In the genomic region with DNA sequence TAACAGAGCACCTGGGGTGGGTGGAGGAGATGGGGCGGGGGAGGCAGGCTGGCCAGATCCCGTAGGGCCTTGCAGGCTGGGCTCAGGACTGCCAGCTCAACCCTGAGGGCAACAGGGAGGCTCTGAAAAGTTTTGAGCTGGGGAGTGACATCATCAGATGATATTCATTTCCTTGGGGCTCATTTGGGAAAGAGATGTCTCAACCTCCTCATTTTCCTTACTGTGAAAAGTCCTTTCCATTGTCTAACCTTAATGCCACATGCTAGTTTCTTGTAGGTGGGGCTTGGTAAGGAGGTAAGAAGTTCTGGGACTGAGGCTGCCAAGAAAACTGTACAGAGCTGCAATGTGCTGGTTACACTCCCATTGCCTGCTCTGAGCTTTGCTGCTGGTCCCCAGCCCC, we compare ENCODE assay signal across 1 cellular context.
TF ChIP-seq lines count a peak whose summit lies in the region.

No MANE protein-coding gene starts in this region.

TF ChIP-seq in GM23338, 12 proteins besides CTCF, POLR2A, EP300 and RAD21 (continued from another document):
- TF ChIP-seq ZNF462 (CRISPR knock-in tag; IDR thresholded peaks at IDR 0.05), result no peak
- TF ChIP-seq CREB1 (CRISPR knock-in tag; IDR thresholded peaks at IDR 0.05; ENCODE audit: low read depth), result no peak
- TF ChIP-seq, protein P1, sequence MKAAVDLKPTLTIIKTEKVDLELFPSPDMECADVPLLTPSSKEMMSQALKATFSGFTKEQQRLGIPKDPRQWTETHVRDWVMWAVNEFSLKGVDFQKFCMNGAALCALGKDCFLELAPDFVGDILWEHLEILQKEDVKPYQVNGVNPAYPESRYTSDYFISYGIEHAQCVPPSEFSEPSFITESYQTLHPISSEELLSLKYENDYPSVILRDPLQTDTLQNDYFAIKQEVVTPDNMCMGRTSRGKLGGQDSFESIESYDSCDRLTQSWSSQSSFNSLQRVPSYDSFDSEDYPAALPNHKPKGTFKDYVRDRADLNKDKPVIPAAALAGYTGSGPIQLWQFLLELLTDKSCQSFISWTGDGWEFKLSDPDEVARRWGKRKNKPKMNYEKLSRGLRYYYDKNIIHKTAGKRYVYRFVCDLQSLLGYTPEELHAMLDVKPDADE (IDR thresholded peaks at IDR 0.05), result no peak
- TF ChIP-seq POLR2AphosphoS5 (IDR thresholded peaks at IDR 0.05; ENCODE audit: low read depth), result no peak
